Comparison of ENCODE assay signal across 10 cellular contexts in genomic region chrX:153765138-153766079, GRCh38. TPM values are rescaled to one million over a fixed set of nuclear protein-coding genes. Genes with fewer than 3 reads are reported as not detected.
DNase-seq lines count a peak whose midpoint lies in the region; ATAC-seq and TF ChIP-seq lines count a peak whose summit lies in the region.
"Had no signal": no experiment of that assay in that cellular context is flagged by ENCODE, and none has a peak within 500 bp of the region (broad histone marks: within the 10 kb centered on the region; RNA-seq: fewer than 3 reads in every experiment).

No MANE protein-coding gene starts in this region.

- no peak overlapping the region for H3K27ac Mint-ChIP-seq in naive thymus-derived CD8-positive, alpha-beta T cell

- H3K9me3 Mint-ChIP-seq in naive thymus-derived CD8-positive, alpha-beta T cell = no peaks in the 10 kb centered on the region
- H3K9me3 Mint-ChIP-seq: activated CD4-positive, alpha-beta T cell treated with anti-CD3 and anti-CD28 coated beads, Interleukin-2, amount 10 ng/mL, durations not matched to agents 24 days and 14 days had no signal

- no peak overlapping the region for H3K4me3 Mint-ChIP-seq in naive thymus-derived CD8-positive, alpha-beta T cell
- H3K4me3 Mint-ChIP-seq: activated CD4-positive, alpha-beta T cell treated with anti-CD3 and anti-CD28 coated beads, Interleukin-2, amount 10 ng/mL, durations not matched to agents 24 days and 14 days had no signal

- no peak for TF ChIP-seq CTCF in AG04449 (IDR thresholded peaks at IDR 0.05; ENCODE audit: insufficient read depth, low read length, missing control alignments)
- no peak for TF ChIP-seq CTCF in choroid plexus epithelial cell (conservative IDR thresholded peaks at IDR 0.05; ENCODE audit: low read depth, low read length)

- in situ Hi-C loops in KBM-7 (cut with MboI; ENCODE audit: low pct_unique_long_range_greater_than_20kb, low sequenced_read_pairs) = no loop called here

- no peak for ATAC-seq in GM18868 (IDR thresholded peaks at IDR 0.05; ENCODE audit: unreplicated experiment)
- no peak for ATAC-seq in naive thymus-derived CD8-positive, alpha-beta T cell

- H3K27me3 Mint-ChIP-seq in naive thymus-derived CD8-positive, alpha-beta T cell = no peaks in the 10 kb centered on the region
- H3K27me3 Mint-ChIP-seq: activated CD4-positive, alpha-beta T cell treated with anti-CD3 and anti-CD28 coated beads, Interleukin-2, amount 10 ng/mL, durations not matched to agents 24 days and 14 days had no signal

- H3K4me1 Mint-ChIP-seq in naive thymus-derived CD8-positive, alpha-beta T cell = peaks cover 8 to 22% (median 17%) of the 10 kb centered on the region in 4 donors

- H3K4me3 ChIP-seq in AG04449 (ENCODE audit: low read depth, low read length) (peak overlapping the region; percentile 62), choroid plexus epithelial cell (ENCODE audit: low read depth, low read length) (peak overlapping the region; percentile 54)

- POLR2A ChIA-PET in AG04449 (lab: Yijun Ruan, JAX) = interaction anchor here (1.3 to 2.0 kb wide), 4 partner anchors 15 to 182 kb away, joined by 3 to 9 read pairs (median 8); partner anchors contain the start of genes IDH3G, SRPK3 and SSR4
- POLR2A ChIA-PET in naive thymus-derived CD8-positive, alpha-beta T cell (lab: Charles Lee) = interaction anchor here (1.5 kb wide), 1 partner anchor 182 kb away, joined by 3 read pairs; no protein-coding TSS in a partner anchor

- CTCF ChIA-PET in AG04449 (lab: Yijun Ruan, JAX) = interaction anchor here (0.8 to 10.0 kb wide), 7 partner anchors 10 to 183 kb away, joined by 3 to 230 read pairs (median 4); partner anchors contain the start of gene RENBP

- no peaks in the 10 kb centered on the region for H3K36me3 Mint-ChIP-seq in naive thymus-derived CD8-positive, alpha-beta T cell

- DNase-seq in AG04449 (ENCODE audit: low read depth, low spot score) = no peak
- DNase-seq in KBM-7 = peak; percentile 42
- DNase-seq in choroid plexus epithelial cell (ENCODE audit: low read depth) = peak; percentile 15
- peak; percentile 72 for DNase-seq in middle frontal gyrus (ENCODE audit: extremely low spot score, low spot score)
- no peak for DNase-seq in AG20443 (ENCODE audit: low spot score)
- no peak for DNase-seq in cerebellar nuclear complex (lab: John Stamatoyannopoulos, UW)
- DNase-seq in naive thymus-derived CD8-positive, alpha-beta T cell = no peak
- DNase-seq: activated CD4-positive, alpha-beta T cell treated with anti-CD3 and anti-CD28 coated beads, Interleukin-2, amount 10 ng/mL, durations not matched to agents 24 days and 14 days had no signal

RNA-seq across cellular contexts. Expression of gene PLXNB3, which starts 1.4 kb away (rescaled TPM):
- total RNA-seq in naive thymus-derived CD8-positive, alpha-beta T cell = under 1 TPM; 0.34 to 0.41 TPM
- not detected for polyA plus RNA-seq in naive thymus-derived CD8-positive, alpha-beta T cell

RNA-seq across cellular contexts. Expression of gene SRPK3, which starts 15.4 kb away (rescaled TPM):
- not detected for total RNA-seq in naive thymus-derived CD8-positive, alpha-beta T cell
- polyA plus RNA-seq in naive thymus-derived CD8-positive, alpha-beta T cell = not detected
- total RNA-seq: activated CD4-positive, alpha-beta T cell treated with anti-CD3 and anti-CD28 coated beads, Interleukin-2, amount 10 ng/mL, durations not matched to agents 24 days and 14 days had no signal
- polyA plus RNA-seq: liver had no signal

RNA-seq across cellular contexts. Expression of gene IDH3G, which starts 28.8 kb away (rescaled TPM):
- 10 to 100 TPM; 47.7 to 51.2 TPM for total RNA-seq in naive thymus-derived CD8-positive, alpha-beta T cell
- 100 to 1,000 TPM in 2 of 3 donors, 10 to 100 TPM in 1; 71.9 to 109 (median 100) TPM for polyA plus RNA-seq in naive thymus-derived CD8-positive, alpha-beta T cell

RNA-seq across cellular contexts. Expression of gene SSR4, which starts 29.1 kb away (rescaled TPM):
- 100 to 1,000 TPM; 120 to 128 TPM for total RNA-seq in naive thymus-derived CD8-positive, alpha-beta T cell
- polyA plus RNA-seq in naive thymus-derived CD8-positive, alpha-beta T cell = 100 to 1,000 TPM; 389 to 522 (median 451) TPM

RNA-seq across cellular contexts. Expression of gene ABCD1, which starts 40.8 kb away (rescaled TPM):
- total RNA-seq in naive thymus-derived CD8-positive, alpha-beta T cell = 1 to 10 TPM; 5.8 to 7.3 TPM
- 1 to 10 TPM; 1.1 to 2.1 (median 2.0) TPM for polyA plus RNA-seq in naive thymus-derived CD8-positive, alpha-beta T cell

Comparison
In these comparisons a context has a peak if more than half of its experiments do, and no peak if none do; other contexts are left out.
1. DNase-seq: peak in KBM-7 (single experiment), choroid plexus epithelial cell (single experiment) and middle frontal gyrus (single experiment); none in AG04449 (single experiment), AG20443 (single experiment), cerebellar nuclear complex (0 of 2) and naive thymus-derived CD8-positive, alpha-beta T cell (0 of 10).